In genomic region chr2:195543902-195544894, GRCh38 we compare ENCODE assay signal across 8 cellular contexts.
A peak's percentile ranks its signal among the peaks of the same experiment; 100 is the strongest.
DNase-seq lines count a peak whose midpoint lies in the region; ATAC-seq and TF ChIP-seq lines count a peak whose summit lies in the region.

No MANE protein-coding gene starts in this region.

- H3K27me3 ChIP-seq in breast epithelium: no peaks in the 10 kb centered on the region

- no peak for TF ChIP-seq POLR2A in breast epithelium (IDR thresholded peaks at IDR 0.05)

- POLR2A ChIA-PET in MCF 10A (lab: Yijun Ruan, JAX): interaction anchor here (0.6 to 1.9 kb wide), 4 partner anchors 10 to 191 kb away, joined by 3 to 7 read pairs (median 4); partner anchors contain the start of gene SLC39A10
- POLR2A ChIA-PET in activated CD8-positive, alpha-beta T cell treated with anti-CD3 and anti-CD28 coated beads, Interleukin-2, amount 10 ng/mL, durations not matched to agents 7 days and 5 days (lab: Charles Lee): interaction anchor here (0.9 to 4.2 kb wide), 8 partner anchors 8 to 115 kb away, joined by 3 to 40 read pairs (median 6); partner anchors contain the start of gene SLC39A10

- TF ChIP-seq CTCF in MCF 10A (IDR thresholded peaks at IDR 0.05; ENCODE audit: unreplicated experiment) (no peak), breast epithelium (IDR thresholded peaks at IDR 0.05) (no peak)

- no TSS peak for BruUV-seq in MCF 10A (replicated peaks; lab: Mats Ljungman, UMichigan)

- peaks cover 15 to 18% of the 10 kb centered on the region in 2 donors for H3K9me3 ChIP-seq in breast epithelium

- DNase-seq in MCF 10A (ENCODE audit: unreplicated experiment) (peak; percentile 45), breast epithelium (ENCODE audit: low spot score in 2 of 2) (no peak), skeletal muscle cell (ENCODE audit: low read depth) (peak; percentile 39), NCI-H1105 treated with DMSO at 0.1 percent for 48 hours (lab: John Stamatoyannopoulos, UW) (no peak), mesenteric fat pad (ENCODE audit: low spot score) (no peak), D341Med (ENCODE audit: low spot score) (no peak)
- DNase-seq in activated CD8-positive, alpha-beta T cell treated with anti-CD3 and anti-CD28 coated beads, Interleukin-2, amount 10 ng/mL, durations not matched to agents 7 days and 5 days: no peak

- peak overlapping the region; percentile 57 for H3K27ac Mint-ChIP-seq in MCF 10A (ENCODE audit: low read depth, unreplicated experiment)
- H3K27ac Mint-ChIP-seq in activated CD8-positive, alpha-beta T cell treated with anti-CD3 and anti-CD28 coated beads, Interleukin-2, amount 10 ng/mL, durations not matched to agents 7 days and 5 days: peak overlapping the region; percentile 88

- CTCF ChIA-PET in MCF 10A (lab: Yijun Ruan, JAX): no interaction called here
- CTCF ChIA-PET in activated CD8-positive, alpha-beta T cell treated with anti-CD3 and anti-CD28 coated beads, Interleukin-2, amount 10 ng/mL, durations not matched to agents 7 days and 5 days (lab: Charles Lee): interaction anchor here (0.9 to 2.2 kb wide), 10 partner anchors 9 to 523 kb away, joined by 3 to 16 read pairs (median 4); partner anchors contain the start of gene SLC39A10

- H3K27ac ChIP-seq in breast epithelium: no peak overlapping the region

- ATAC-seq in HG03095 (IDR thresholded peaks at IDR 0.05; ENCODE audit: unreplicated experiment): peak; percentile 72
- no peak for ATAC-seq in activated CD8-positive, alpha-beta T cell treated with anti-CD3 and anti-CD28 coated beads, Interleukin-2, amount 10 ng/mL, durations not matched to agents 7 days and 5 days

- no peaks in the 10 kb centered on the region for H3K36me3 Mint-ChIP-seq in MCF 10A (ENCODE audit: insufficient read depth, unreplicated experiment)
- H3K36me3 Mint-ChIP-seq in activated CD8-positive, alpha-beta T cell treated with anti-CD3 and anti-CD28 coated beads, Interleukin-2, amount 10 ng/mL, durations not matched to agents 7 days and 5 days (ENCODE audit: low read depth): peaks cover 63% of the 10 kb centered on the region

- intact Hi-C loops in MCF 10A (cut with micrococcal nuclease) (no loop called here), breast epithelium (cut with DNase I; ENCODE audit: low total_unique reads) (no loop called here)

- no peaks in the 10 kb centered on the region for H3K9me3 Mint-ChIP-seq in MCF 10A (ENCODE audit: unreplicated experiment)
- H3K9me3 Mint-ChIP-seq in activated CD8-positive, alpha-beta T cell treated with anti-CD3 and anti-CD28 coated beads, Interleukin-2, amount 10 ng/mL, durations not matched to agents 7 days and 5 days (ENCODE audit: insufficient read depth): peaks cover 23% of the 10 kb centered on the region

- no peak overlapping the region for H3K4me3 Mint-ChIP-seq in MCF 10A (ENCODE audit: unreplicated experiment)
- H3K4me3 Mint-ChIP-seq in activated CD8-positive, alpha-beta T cell treated with anti-CD3 and anti-CD28 coated beads, Interleukin-2, amount 10 ng/mL, durations not matched to agents 7 days and 5 days: no peak overlapping the region

- no peaks in the 10 kb centered on the region for H3K27me3 Mint-ChIP-seq in MCF 10A (ENCODE audit: insufficient read depth, unreplicated experiment)
- H3K27me3 Mint-ChIP-seq in activated CD8-positive, alpha-beta T cell treated with anti-CD3 and anti-CD28 coated beads, Interleukin-2, amount 10 ng/mL, durations not matched to agents 7 days and 5 days (ENCODE audit: low read depth): no peaks in the 10 kb centered on the region

- H3K4me1 ChIP-seq in breast epithelium: no peaks in the 10 kb centered on the region

- peaks cover 7% of the 10 kb centered on the region for H3K4me1 Mint-ChIP-seq in MCF 10A (ENCODE audit: insufficient read depth, unreplicated experiment)
- H3K4me1 Mint-ChIP-seq in activated CD8-positive, alpha-beta T cell treated with anti-CD3 and anti-CD28 coated beads, Interleukin-2, amount 10 ng/mL, durations not matched to agents 7 days and 5 days (ENCODE audit: low read depth): peaks cover 71% of the 10 kb centered on the region

- H3K36me3 ChIP-seq in breast epithelium: no peaks in the 10 kb centered on the region

- H3K4me3 ChIP-seq in breast epithelium (no peak overlapping the region), skeletal muscle cell (ENCODE audit: low read depth, low read length) (no peak overlapping the region)

Comparison
In these comparisons a context has a peak if more than half of its experiments do, and no peak if none do; other contexts are left out.
1. DNase-seq: peak in MCF 10A (single experiment) and skeletal muscle cell (single experiment); none in breast epithelium (0 of 2), activated CD8-positive, alpha-beta T cell treated with anti-CD3 and anti-CD28 coated beads, Interleukin-2, amount 10 ng/mL, durations not matched to agents 7 days and 5 days (single experiment), NCI-H1105 treated with DMSO at 0.1 percent for 48 hours (single experiment), mesenteric fat pad (single experiment) and D341Med (single experiment).